ENCODE assay signal across 20 cellular contexts in genomic region chr3:58563386-58564035, GRCh38. TPM values are rescaled to one million over a fixed set of nuclear protein-coding genes. Genes with fewer than 3 reads are reported as not detected.
DNase-seq lines count a peak whose midpoint lies in the region; ATAC-seq and TF ChIP-seq lines count a peak whose summit lies in the region.
"Had no signal": no experiment of that assay in that cellular context is flagged by ENCODE, and none has a peak within 500 bp of the region (broad histone marks: within the 10 kb centered on the region; RNA-seq: fewer than 3 reads in every experiment).

No MANE protein-coding gene starts in this region.

- DNase-seq in ELR (ENCODE audit: low read depth) (peak; percentile 80), PC-3 (peak; percentile 96), dermis blood vessel endothelial cell (peak; percentile 35), osteocyte (ENCODE audit: extremely low spot score, unreplicated experiment) (peak; percentile 72), NCI-H524 (lab: John Stamatoyannopoulos, UW) (no peak)
- DNase-seq: activated CD4-positive, alpha-beta T cell treated with anti-CD3 and anti-CD28 coated beads for 48 hours; cerebellar nuclear complex; DND-41; heart right ventricle; islet precursor cell; mucosa of descending colon; NCI-H2029 treated with DMSO at 0.1 percent for 48 hours; NCI-H69; stimulated activated CD4-positive, alpha-beta T cell treated with anti-CD3 and anti-CD28 coated beads, Interleukin-12 subunit alpha, Interleukin-12 subunit beta, amount 100 ng/mL, for 4 hours; stimulated activated naive CD8-positive, alpha-beta T cell treated with anti-CD3 and anti-CD28 coated beads, Interleukin-15, amount 100 ng/mL, for 72 hours had no signal

- peak overlapping the region; percentile 57 for H3K4me2 ChIP-seq in PC-3 (ENCODE audit: low read length)
- H3K4me2 ChIP-seq: BLaER1 treated with 17β-estradiol and CSF1 and Interleukin-3, amounts not matched to agents 10 nM and 100 nM had no signal

- no peaks in the 10 kb centered on the region for H3K36me3 Mint-ChIP-seq in osteocyte (ENCODE audit: unreplicated experiment)

- BruUV-seq in PC-3 (replicated peaks; lab: Mats Ljungman, UMichigan) = no TSS peak

- H4K20me1 ChIP-seq in PC-3 (ENCODE audit: low read length) = no peaks in the 10 kb centered on the region
- H4K20me1 ChIP-seq: BLaER1 treated with 17β-estradiol and CSF1 and Interleukin-3, amounts not matched to agents 10 nM and 100 nM had no signal

- H3K4me1 ChIP-seq in PC-3 (ENCODE audit: insufficient read depth, low read length) = peaks cover 47% of the 10 kb centered on the region
- H3K4me1 ChIP-seq: BLaER1 treated with 17β-estradiol and CSF1 and Interleukin-3, amounts not matched to agents 10 nM and 100 nM had no signal

- peaks cover 27% of the 10 kb centered on the region for H3K4me1 Mint-ChIP-seq in osteocyte (ENCODE audit: unreplicated experiment)

- H3K27ac ChIP-seq in PC-3 (ENCODE audit: low read length) = peak overlapping the region; percentile 96
- H3K27ac ChIP-seq: BLaER1 treated with 17β-estradiol and CSF1 and Interleukin-3, amounts not matched to agents 10 nM and 100 nM had no signal

- H3K9ac ChIP-seq in PC-3 (ENCODE audit: low read length) = peak overlapping the region; percentile 80
- H3K9ac ChIP-seq: BLaER1 treated with 17β-estradiol and CSF1 and Interleukin-3, amounts not matched to agents 10 nM and 100 nM had no signal

- H3K36me3 ChIP-seq in PC-3 (ENCODE audit: low read depth, low read length) = no peaks in the 10 kb centered on the region
- H3K36me3 ChIP-seq: BLaER1 treated with 17β-estradiol and CSF1 and Interleukin-3, amounts not matched to agents 10 nM and 100 nM had no signal

- H3K27ac Mint-ChIP-seq in osteocyte (ENCODE audit: unreplicated experiment) = no peak overlapping the region
- H3K27ac Mint-ChIP-seq: stimulated activated naive CD8-positive, alpha-beta T cell treated with anti-CD3 and anti-CD28 coated beads, Interleukin-15, amount 100 ng/mL, for 72 hours had no signal

- H3K4me3 Mint-ChIP-seq in osteocyte (ENCODE audit: unreplicated experiment) = no peak overlapping the region
- H3K4me3 Mint-ChIP-seq: stimulated activated naive CD8-positive, alpha-beta T cell treated with anti-CD3 and anti-CD28 coated beads, Interleukin-15, amount 100 ng/mL, for 72 hours had no signal

- H2AFZ ChIP-seq in PC-3 (ENCODE audit: low read length) = no peak overlapping the region

- H3K9me3 Mint-ChIP-seq in osteocyte (ENCODE audit: unreplicated experiment) = peaks cover 5% of the 10 kb centered on the region
- H3K9me3 Mint-ChIP-seq: stimulated activated naive CD8-positive, alpha-beta T cell treated with anti-CD3 and anti-CD28 coated beads, Interleukin-15, amount 100 ng/mL, for 72 hours had no signal

- no peaks in the 10 kb centered on the region for H3K9me2 ChIP-seq in PC-3 (replicated peaks; ENCODE audit: low read length)

- H3F3A ChIP-seq in PC-3 (ENCODE audit: low read length, unreplicated experiment) = peaks cover 6% of the 10 kb centered on the region

- no peaks in the 10 kb centered on the region for H3K27me3 ChIP-seq in PC-3 (ENCODE audit: low read length)
- H3K27me3 ChIP-seq: BLaER1 treated with 17β-estradiol and CSF1 and Interleukin-3, amounts not matched to agents 10 nM and 100 nM; heart right ventricle had no signal

- H3K9me3 ChIP-seq in PC-3 (ENCODE audit: low read length) = no peaks in the 10 kb centered on the region
- H3K9me3 ChIP-seq: BLaER1 treated with 17β-estradiol and CSF1 and Interleukin-3, amounts not matched to agents 10 nM and 100 nM; heart right ventricle; mucosa of descending colon had no signal

- intact Hi-C loops in PC-3 (cut with micrococcal nuclease) = loop anchor here (1.0 to 10.0 kb wide), 5 partner anchors 66 to 651 kb away; no protein-coding TSS in a partner anchor

- TF ChIP-seq CTCF in PC-3 (conservative IDR thresholded peaks at IDR 0.05; ENCODE audit: low read depth, low read length) = no peak
- TF ChIP-seq CTCF in osteocyte (IDR thresholded peaks at IDR 0.05) = no peak

- peak; percentile 73 for ATAC-seq in PC-3
- no peak for ATAC-seq in GM21737 (IDR thresholded peaks at IDR 0.05; ENCODE audit: unreplicated experiment)
- ATAC-seq in HG02970 (IDR thresholded peaks at IDR 0.05; ENCODE audit: low FRiP score, unreplicated experiment) = no peak
- ATAC-seq in GM21825 (IDR thresholded peaks at IDR 0.05; ENCODE audit: unreplicated experiment) = no peak
- ATAC-seq: heart right ventricle; mucosa of descending colon; stimulated activated naive CD8-positive, alpha-beta T cell treated with anti-CD3 and anti-CD28 coated beads, Interleukin-15, amount 100 ng/mL, for 72 hours had no signal

- H3K27me3 Mint-ChIP-seq in osteocyte (ENCODE audit: unreplicated experiment) = no peaks in the 10 kb centered on the region

- POLR2A ChIA-PET in PC-3 (lab: Charles Lee; ENCODE audit: unreplicated experiment) = no interaction called here

- CTCF ChIA-PET in PC-3 (lab: Charles Lee) = interaction anchor here (0.6 kb wide), 1 partner anchor 30 kb away, joined by 3 read pairs; no protein-coding TSS in a partner anchor

- no peaks in the 10 kb centered on the region for H3K79me2 ChIP-seq in PC-3 (ENCODE audit: low read length)

- H3K4me3 ChIP-seq in PC-3 (ENCODE audit: low read length) = no peak overlapping the region
- H3K4me3 ChIP-seq: BLaER1 treated with 17β-estradiol and CSF1 and Interleukin-3, amounts not matched to agents 10 nM and 100 nM; heart right ventricle; mucosa of descending colon had no signal

RNA-seq across cellular contexts. Expression of gene FAM107A, which starts 13.7 kb away (rescaled TPM):
- total RNA-seq in PC-3 (2014; rRNA removed) (0.07 and 0.29 TPM in 2 replicates), dermis blood vessel endothelial cell (2.9 and 9.3 TPM in 2 replicates), osteocyte (not detected in 2 replicates)
- total RNA-seq: T-helper 2 cell treated with Interferon-gamma antibody and Interleukin-4, amounts not matched to agents 100 ng/mL and 5 ng/mL, for 36 hours had no signal

RNA-seq across cellular contexts. Expression of gene ACOX2, which starts 26.5 kb away (rescaled TPM):
- total RNA-seq in PC-3 (2014; rRNA removed) (9.8 and 10.8 TPM in 2 replicates), dermis blood vessel endothelial cell (0.70 and 1.5 TPM in 2 replicates), osteocyte (0.51 TPM in 1 of 2 replicates, not detected in the other)
- total RNA-seq: T-helper 2 cell treated with Interferon-gamma antibody and Interleukin-4, amounts not matched to agents 100 ng/mL and 5 ng/mL, for 36 hours had no signal

Comparison
In these comparisons a context has a peak if more than half of its experiments do, and no peak if none do; other contexts are left out.
1. DNase-seq: peak in ELR (single experiment), PC-3 (single experiment), dermis blood vessel endothelial cell (single experiment) and osteocyte (single experiment); none in NCI-H524 (0 of 2).